In genomic region chr15:31482122-31482922, GRCh38 we compare ENCODE assay signal across 12 cellular contexts.
DNase-seq lines count a peak whose midpoint lies in the region; ATAC-seq and TF ChIP-seq lines count a peak whose summit lies in the region.
"Had no signal": no experiment of that assay in that cellular context is flagged by ENCODE, and none has a peak within 500 bp of the region (broad histone marks: within the 10 kb centered on the region; RNA-seq: fewer than 3 reads in every experiment).

No MANE protein-coding gene starts in this region.

- H3K4me1 Mint-ChIP-seq in activated CD4-positive, alpha-beta T cell treated with anti-CD3 and anti-CD28 coated beads for 36 hours = peaks cover 51% of the 10 kb centered on the region
- H3K4me1 Mint-ChIP-seq in activated CD4-positive, alpha-beta memory T cell treated with anti-CD3 and anti-CD28 coated beads for 36 hours (ENCODE audit: low read depth) = peaks cover 53% of the 10 kb centered on the region
- H3K4me1 Mint-ChIP-seq in endodermal cell = peaks cover 8% of the 10 kb centered on the region
- H3K4me1 Mint-ChIP-seq in stimulated activated effector memory CD8-positive, alpha-beta T cell treated with anti-CD3 and anti-CD28 coated beads, Interleukin-12 subunit alpha, Interleukin-12 subunit beta, amount 100 ng/mL, for 72 hours = peaks cover 65% of the 10 kb centered on the region

- no peaks in the 10 kb centered on the region for H3K9me3 ChIP-seq in endodermal cell (ENCODE audit: control insufficient read depth, low read length)
- H3K9me3 ChIP-seq: gastroesophageal sphincter, upper lobe of left lung had no signal

- CTCF ChIA-PET in activated CD4-positive, alpha-beta T cell treated with anti-CD3 and anti-CD28 coated beads for 36 hours (lab: Charles Lee) = interaction anchor here (0.6 to 1.4 kb wide), 12 partner anchors 8 to 135 kb away, joined by 3 to 7 read pairs (median 3); no protein-coding TSS in a partner anchor
- CTCF ChIA-PET in activated CD4-positive, alpha-beta memory T cell treated with anti-CD3 and anti-CD28 coated beads for 36 hours (lab: Charles Lee) = interaction anchor here (0.9 to 3.5 kb wide), 10 partner anchors 8 to 268 kb away, joined by 3 to 20 read pairs (median 7); no protein-coding TSS in a partner anchor

- H3K4me3 Mint-ChIP-seq in activated CD4-positive, alpha-beta T cell treated with anti-CD3 and anti-CD28 coated beads for 36 hours = peak overlapping the region; percentile 85
- H3K4me3 Mint-ChIP-seq in activated CD4-positive, alpha-beta memory T cell treated with anti-CD3 and anti-CD28 coated beads for 36 hours = peak overlapping the region; percentile 92
- peak overlapping the region; percentile 46 for H3K4me3 Mint-ChIP-seq in endodermal cell
- peak overlapping the region; percentile 85 for H3K4me3 Mint-ChIP-seq in stimulated activated effector memory CD8-positive, alpha-beta T cell treated with anti-CD3 and anti-CD28 coated beads, Interleukin-12 subunit alpha, Interleukin-12 subunit beta, amount 100 ng/mL, for 72 hours

- H3K27me3 ChIP-seq in endodermal cell (ENCODE audit: control insufficient read depth, insufficient read depth, low read length, poor library complexity, severe bottlenecking) = peaks cover 47% of the 10 kb centered on the region

- peak; percentile 30 for TF ChIP-seq CTCF in endodermal cell (conservative IDR thresholded peaks at IDR 0.05)

- no peak overlapping the region for H3K4me3 ChIP-seq in endodermal cell (ENCODE audit: low read length)
- H3K4me3 ChIP-seq: SK-N-MC had no signal

- H3K27me3 Mint-ChIP-seq in activated CD4-positive, alpha-beta T cell treated with anti-CD3 and anti-CD28 coated beads for 36 hours = peaks cover 3% of the 10 kb centered on the region
- H3K27me3 Mint-ChIP-seq in activated CD4-positive, alpha-beta memory T cell treated with anti-CD3 and anti-CD28 coated beads for 36 hours = peaks cover 5% of the 10 kb centered on the region
- H3K27me3 Mint-ChIP-seq in endodermal cell (ENCODE audit: insufficient read depth) = peaks cover 56% of the 10 kb centered on the region

- peak; percentile 14 for DNase-seq in activated CD4-positive, alpha-beta T cell treated with anti-CD3 and anti-CD28 coated beads for 36 hours
- no peak for DNase-seq in activated CD4-positive, alpha-beta T cell treated with anti-CD3 and anti-CD28 coated beads, Interleukin-2, amount 50 U/mL, for 4 hours
- no peak for DNase-seq in activated CD4-positive, alpha-beta memory T cell treated with anti-CD3 and anti-CD28 coated beads for 36 hours
- DNase-seq in endodermal cell = peak; percentile 28
- DNase-seq in stimulated activated effector memory CD8-positive, alpha-beta T cell treated with anti-CD3 and anti-CD28 coated beads, Interleukin-12 subunit alpha, Interleukin-12 subunit beta, amount 100 ng/mL, for 72 hours (ENCODE audit: low spot score in 2 of 2) = no peak
- DNase-seq in DMS153 (lab: John Stamatoyannopoulos, UW) = no peak
- no peak for DNase-seq in MV-4-11 (lab: John Stamatoyannopoulos, UW)
- DNase-seq: Karpas-422 had no signal

- intact Hi-C loops in activated CD4-positive, alpha-beta T cell treated with anti-CD3 and anti-CD28 coated beads for 36 hours (cut with DNase I, micrococcal nuclease) = loop anchor here (2.0 to 10.0 kb wide), 5 partner anchors 88 to 858 kb away; partner anchors contain the start of genes MTMR10 (in 2 of the 2), ARHGAP11B (in 1 of the 2) and FAN1 (in 1 of the 2)
- intact Hi-C loops in activated CD4-positive, alpha-beta memory T cell treated with anti-CD3 and anti-CD28 coated beads for 36 hours (cut with micrococcal nuclease) = loop anchor here (10.0 kb wide), 3 partner anchors 382 to 578 kb away; partner anchors contain the start of genes FAN1 and MTMR10

- POLR2A ChIA-PET in activated CD4-positive, alpha-beta T cell treated with anti-CD3 and anti-CD28 coated beads for 36 hours (lab: Charles Lee) = interaction anchor here (0.6 to 1.8 kb wide), 2 partner anchors 23 to 116 kb away, joined by 3 to 7 read pairs; no protein-coding TSS in a partner anchor
- POLR2A ChIA-PET in activated CD4-positive, alpha-beta memory T cell treated with anti-CD3 and anti-CD28 coated beads for 36 hours (lab: Charles Lee) = interaction anchor here (0.6 to 3.9 kb wide), 9 partner anchors 8 to 245 kb away, joined by 3 to 36 read pairs (median 3); no protein-coding TSS in a partner anchor

- ATAC-seq in activated CD4-positive, alpha-beta T cell treated with anti-CD3 and anti-CD28 coated beads for 36 hours = no peak
- no peak for ATAC-seq in stimulated activated effector memory CD8-positive, alpha-beta T cell treated with anti-CD3 and anti-CD28 coated beads, Interleukin-12 subunit alpha, Interleukin-12 subunit beta, amount 100 ng/mL, for 72 hours
- ATAC-seq in GM18505 (IDR thresholded peaks at IDR 0.05; ENCODE audit: unreplicated experiment) = no peak

- H3K27ac Mint-ChIP-seq in activated CD4-positive, alpha-beta T cell treated with anti-CD3 and anti-CD28 coated beads for 36 hours = peak overlapping the region; percentile 94
- H3K27ac Mint-ChIP-seq in activated CD4-positive, alpha-beta memory T cell treated with anti-CD3 and anti-CD28 coated beads for 36 hours = peak overlapping the region; percentile 91
- no peak overlapping the region for H3K27ac Mint-ChIP-seq in endodermal cell
- peak overlapping the region; percentile 98 for H3K27ac Mint-ChIP-seq in stimulated activated effector memory CD8-positive, alpha-beta T cell treated with anti-CD3 and anti-CD28 coated beads, Interleukin-12 subunit alpha, Interleukin-12 subunit beta, amount 100 ng/mL, for 72 hours

- no peaks in the 10 kb centered on the region for H3K9me3 Mint-ChIP-seq in activated CD4-positive, alpha-beta T cell treated with anti-CD3 and anti-CD28 coated beads for 36 hours (ENCODE audit: low read depth)
- peaks cover 5% of the 10 kb centered on the region for H3K9me3 Mint-ChIP-seq in activated CD4-positive, alpha-beta memory T cell treated with anti-CD3 and anti-CD28 coated beads for 36 hours
- H3K9me3 Mint-ChIP-seq in endodermal cell = peaks cover 11% of the 10 kb centered on the region
- peaks cover 2% of the 10 kb centered on the region for H3K9me3 Mint-ChIP-seq in stimulated activated effector memory CD8-positive, alpha-beta T cell treated with anti-CD3 and anti-CD28 coated beads, Interleukin-12 subunit alpha, Interleukin-12 subunit beta, amount 100 ng/mL, for 72 hours

- H3K9ac ChIP-seq in endodermal cell (ENCODE audit: extremely low read depth, low read length, poor library complexity, severe bottlenecking) = no peak overlapping the region

- 95 to 96% methylated on average over 15 to 37 of the region's 38 CpGs for WGBS in endodermal cell (ENCODE audit: insufficient coverage in 1 of 2, insufficient read length in 1 of 2), 2 experiments

- TF ChIP-seq POLR2A in GM18505 (IDR thresholded peaks at IDR 0.05; ENCODE audit: borderline replicate concordance, extremely low read depth, insufficient read depth, insufficient read length) = no peak

- H3K27ac ChIP-seq in endodermal cell (ENCODE audit: low read depth, low read length) = no peak overlapping the region
- H3K27ac ChIP-seq: gastroesophageal sphincter, SK-N-MC, upper lobe of left lung had no signal

- H3K36me3 ChIP-seq in endodermal cell (ENCODE audit: control insufficient read depth, insufficient read depth, low read length) = no peaks in the 10 kb centered on the region
- H3K36me3 ChIP-seq: upper lobe of left lung had no signal

- H3K4me1 ChIP-seq in endodermal cell (ENCODE audit: control insufficient read depth, insufficient read depth, low read length) = no peaks in the 10 kb centered on the region

- peaks cover 39% of the 10 kb centered on the region for H3K36me3 Mint-ChIP-seq in activated CD4-positive, alpha-beta T cell treated with anti-CD3 and anti-CD28 coated beads for 36 hours (ENCODE audit: low read depth)
- peaks cover 21% of the 10 kb centered on the region for H3K36me3 Mint-ChIP-seq in activated CD4-positive, alpha-beta memory T cell treated with anti-CD3 and anti-CD28 coated beads for 36 hours
- H3K36me3 Mint-ChIP-seq in endodermal cell (ENCODE audit: low read depth) = peaks cover 4% of the 10 kb centered on the region
- H3K36me3 Mint-ChIP-seq in stimulated activated effector memory CD8-positive, alpha-beta T cell treated with anti-CD3 and anti-CD28 coated beads, Interleukin-12 subunit alpha, Interleukin-12 subunit beta, amount 100 ng/mL, for 72 hours = peaks cover 65% of the 10 kb centered on the region

Comparison
In these comparisons a context has a peak if more than half of its experiments do, and no peak if none do; other contexts are left out.
1. DNase-seq: peak in activated CD4-positive, alpha-beta T cell treated with anti-CD3 and anti-CD28 coated beads for 36 hours (single experiment) and endodermal cell (single experiment); none in activated CD4-positive, alpha-beta T cell treated with anti-CD3 and anti-CD28 coated beads, Interleukin-2, amount 50 U/mL, for 4 hours (0 of 2), activated CD4-positive, alpha-beta memory T cell treated with anti-CD3 and anti-CD28 coated beads for 36 hours (single experiment), stimulated activated effector memory CD8-positive, alpha-beta T cell treated with anti-CD3 and anti-CD28 coated beads, Interleukin-12 subunit alpha, Interleukin-12 subunit beta, amount 100 ng/mL, for 72 hours (0 of 2), DMS153 (single experiment) and MV-4-11 (single experiment).
2. Peak in every context shown above with its lines, with median percentiles within 50 percentile points of each other: H3K4me3 Mint-ChIP-seq.